Comparison of ENCODE assay signal across 13 cellular contexts in the genomic region with DNA sequence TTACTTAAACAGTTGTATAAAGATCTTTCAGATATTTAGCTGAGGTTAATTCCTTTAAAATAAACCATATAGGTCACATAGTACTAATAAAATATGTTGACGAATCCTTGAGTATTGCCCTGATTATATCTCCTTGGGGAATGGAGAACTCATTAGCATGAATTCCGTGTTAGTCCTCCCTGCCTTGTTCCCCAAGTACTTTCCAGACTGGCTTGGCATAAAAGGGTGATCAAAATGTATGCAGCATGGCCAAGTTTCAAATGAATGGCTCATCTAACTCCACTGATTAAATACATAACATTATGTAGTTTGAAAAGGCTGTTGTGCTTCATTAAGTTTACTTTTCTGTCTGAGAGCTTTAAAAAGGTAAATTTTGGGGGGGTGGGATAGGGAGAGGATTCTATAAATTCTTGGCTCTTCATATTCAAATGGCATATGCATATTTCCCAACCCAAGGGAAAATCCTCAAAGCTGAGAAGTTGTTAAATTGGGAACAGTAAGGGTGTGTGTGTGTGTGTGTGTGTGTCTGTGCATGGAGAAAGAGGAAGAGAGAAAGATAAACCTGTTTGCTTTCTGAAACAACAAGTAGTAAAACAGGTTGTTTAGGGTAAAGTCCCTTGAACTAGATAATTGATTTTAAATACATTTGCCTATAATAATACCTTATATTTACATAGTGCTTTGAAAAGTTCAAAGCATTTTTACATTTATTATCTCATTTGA. TPM values are rescaled to one million over a fixed set of nuclear protein-coding genes. Genes with fewer than 3 reads are reported as not detected.
DNase-seq lines count a peak whose midpoint lies in the region; ATAC-seq, FAIRE-seq and TF ChIP-seq lines count a peak whose summit lies in the region.
"Had no signal": no experiment of that assay in that cellular context is flagged by ENCODE, and none has a peak within 500 bp of the region (broad histone marks: within the 10 kb centered on the region; RNA-seq: fewer than 3 reads in every experiment).

No MANE protein-coding gene starts in this region.

- no peaks in the 10 kb centered on the region for H3K9me3 Mint-ChIP-seq in H9
- H3K9me3 Mint-ChIP-seq in stimulated activated memory B cell treated with anti-CD40 and anti-IgM and Interleukin-4, amounts not matched to agents 10 μg/mL and 1 μg/mL and 100 μg/mL, for 72 hours, result peaks cover 2% of the 10 kb centered on the region
- no peaks in the 10 kb centered on the region for H3K9me3 Mint-ChIP-seq in activated CD4-positive, alpha-beta memory T cell treated with anti-CD3 and anti-CD28 coated beads for 36 hours

- H3K4me1 Mint-ChIP-seq in H9, result peaks cover 38% of the 10 kb centered on the region in 2 experiments
- H3K4me1 Mint-ChIP-seq in stimulated activated memory B cell treated with anti-CD40 and anti-IgM and Interleukin-4, amounts not matched to agents 10 μg/mL and 1 μg/mL and 100 μg/mL, for 72 hours, result peaks cover 24% of the 10 kb centered on the region
- peaks cover 7% of the 10 kb centered on the region for H3K4me1 Mint-ChIP-seq in activated CD4-positive, alpha-beta memory T cell treated with anti-CD3 and anti-CD28 coated beads for 36 hours (ENCODE audit: low read depth)

- H3K4me1 ChIP-seq in H9 (ENCODE audit: insufficient read depth, low read length), result peaks cover 4% of the 10 kb centered on the region

- H2BK15ac ChIP-seq in H9 (ENCODE audit: low read depth, low read length), result no peak overlapping the region

- H2BK120ac ChIP-seq in H9 (ENCODE audit: low read depth, low read length, poor library complexity, severe bottlenecking), result no peak overlapping the region

- H3K9me3 ChIP-seq in H9 (ENCODE audit: control insufficient read depth, low read depth, low read length), result no peaks in the 10 kb centered on the region
- H3K9me3 ChIP-seq: adrenal gland, tibial nerve had no signal

- H3K23me2 ChIP-seq in H9 (ENCODE audit: insufficient read length, low read depth, low read length, poor library complexity, severe bottlenecking), result peaks cover 10% of the 10 kb centered on the region

- H3T11ph ChIP-seq in H9 (ENCODE audit: low read length), result no peak overlapping the region

- peak overlapping the region; percentile 65 for H3K27ac ChIP-seq in H9 (ENCODE audit: insufficient read length, low read depth, low read length)
- H3K27ac ChIP-seq: adrenal gland had no signal

- no peaks in the 10 kb centered on the region for H3K36me3 Mint-ChIP-seq in H9 (ENCODE audit: insufficient read depth in 1 of 3, low read depth in 3 of 3)
- H3K36me3 Mint-ChIP-seq in stimulated activated memory B cell treated with anti-CD40 and anti-IgM and Interleukin-4, amounts not matched to agents 10 μg/mL and 1 μg/mL and 100 μg/mL, for 72 hours, result no peaks in the 10 kb centered on the region
- H3K36me3 Mint-ChIP-seq in activated CD4-positive, alpha-beta memory T cell treated with anti-CD3 and anti-CD28 coated beads for 36 hours, result no peaks in the 10 kb centered on the region

- peak overlapping the region; percentile 4 for H3K4me2 ChIP-seq in H9 (ENCODE audit: insufficient read depth, insufficient read length, low read length)

- H3K56ac ChIP-seq in H9 (ENCODE audit: insufficient read length, low read depth, low read length), result no peak overlapping the region

- intact Hi-C loops in activated CD4-positive, alpha-beta memory T cell treated with anti-CD3 and anti-CD28 coated beads for 36 hours (cut with micrococcal nuclease), result no loop called here

- H3K18ac ChIP-seq in H9 (ENCODE audit: insufficient read length, low read depth, low read length), result no peak overlapping the region

- no peak for ATAC-seq in stimulated activated memory B cell treated with anti-CD40 and anti-IgM and Interleukin-4, amounts not matched to agents 10 μg/mL and 1 μg/mL and 100 μg/mL, for 72 hours
- ATAC-seq: left cardiac atrium had no signal

- peak; percentile 35 for FAIRE-seq in endometrium (lab: Jason Lieb, UNC)

- no peak overlapping the region for H3K23ac ChIP-seq in H9 (ENCODE audit: insufficient read length, low read depth, low read length)

- no peak overlapping the region for H4K8ac ChIP-seq in H9 (replicated peaks; ENCODE audit: insufficient read length, low read depth, low read length)

- H2BK20ac ChIP-seq in H9 (ENCODE audit: low read depth, low read length, poor library complexity, severe bottlenecking), result no peak overlapping the region

- DNase-seq in H9, result no peak
- peak; percentile 21 for DNase-seq in NCI-H69 (lab: John Stamatoyannopoulos, UW)
- no peak for DNase-seq in epidermal melanocyte (ENCODE audit: insufficient read length, low spot score)
- DNase-seq in activated CD4-positive, alpha-beta memory T cell treated with anti-CD3 and anti-CD28 coated beads for 36 hours, result no peak
- DNase-seq in mucosa of gallbladder (ENCODE audit: low spot score), result no peak
- DNase-seq: activated CD8-positive, alpha-beta memory T cell treated with anti-CD3 and anti-CD28 coated beads, Interleukin-2, amount 50 U/mL, for 4 hours; adrenal gland; COR-L47; left cardiac atrium; NCI-H524 had no signal

- CTCF ChIA-PET in activated CD4-positive, alpha-beta memory T cell treated with anti-CD3 and anti-CD28 coated beads for 36 hours (lab: Charles Lee), result interaction anchor here (0.7 to 1.4 kb wide), 3 partner anchors 20 to 24 kb away, joined by 3 to 4 read pairs (median 3); no protein-coding TSS in a partner anchor

- no peak overlapping the region for H3K4ac ChIP-seq in H9 (ENCODE audit: low read depth, low read length)

- H4K91ac ChIP-seq in H9 (ENCODE audit: insufficient read length, low read depth, low read length), result no peak overlapping the region

- peak overlapping the region; percentile 74 to 95 (median 92); a peak in 6 of 7 replicates for H3K27ac Mint-ChIP-seq in H9
- H3K27ac Mint-ChIP-seq in stimulated activated memory B cell treated with anti-CD40 and anti-IgM and Interleukin-4, amounts not matched to agents 10 μg/mL and 1 μg/mL and 100 μg/mL, for 72 hours, result peak overlapping the region; percentile 66
- no peak overlapping the region for H3K27ac Mint-ChIP-seq in activated CD4-positive, alpha-beta memory T cell treated with anti-CD3 and anti-CD28 coated beads for 36 hours

- no peaks in the 10 kb centered on the region for H3K79me2 ChIP-seq in H9 (ENCODE audit: insufficient read depth, low read length)

- no peak overlapping the region for H3K14ac ChIP-seq in H9 (ENCODE audit: insufficient read depth, low read length)

- no peak overlapping the region for H2BK5ac ChIP-seq in H9 (ENCODE audit: insufficient read length, low read length)

- H3K27me3 Mint-ChIP-seq in H9 (ENCODE audit: low read depth), result peaks cover 2% of the 10 kb centered on the region; the same call in 1 of the 2 replicates
- H3K27me3 Mint-ChIP-seq in stimulated activated memory B cell treated with anti-CD40 and anti-IgM and Interleukin-4, amounts not matched to agents 10 μg/mL and 1 μg/mL and 100 μg/mL, for 72 hours, result no peaks in the 10 kb centered on the region
- no peaks in the 10 kb centered on the region for H3K27me3 Mint-ChIP-seq in activated CD4-positive, alpha-beta memory T cell treated with anti-CD3 and anti-CD28 coated beads for 36 hours

- H4K5ac ChIP-seq in H9 (ENCODE audit: insufficient read length, low read depth, low read length), result no peak overlapping the region

- peak overlapping the region; percentile 13 to 28; a peak in 4 of 5 replicates for H3K4me3 Mint-ChIP-seq in H9
- no peak overlapping the region for H3K4me3 Mint-ChIP-seq in stimulated activated memory B cell treated with anti-CD40 and anti-IgM and Interleukin-4, amounts not matched to agents 10 μg/mL and 1 μg/mL and 100 μg/mL, for 72 hours
- no peak overlapping the region for H3K4me3 Mint-ChIP-seq in activated CD4-positive, alpha-beta memory T cell treated with anti-CD3 and anti-CD28 coated beads for 36 hours

- POLR2A ChIA-PET in activated CD4-positive, alpha-beta memory T cell treated with anti-CD3 and anti-CD28 coated beads for 36 hours (lab: Charles Lee), result no interaction called here

- WGBS in H9 (ENCODE audit: extremely low coverage, insufficient read length, low lambda C conversion rate), result no CpG with 5 or more reads among the region's 2 CpGs

- H3K79me1 ChIP-seq in H9 (ENCODE audit: insufficient read depth, low read depth, low read length, poor library complexity, severe bottlenecking), result no peaks in the 10 kb centered on the region

- H2BK12ac ChIP-seq in H9 (ENCODE audit: insufficient read length, low read depth, low read length), result no peak overlapping the region

- TF ChIP-seq CTCF in H9 (conservative IDR thresholded peaks at IDR 0.05), result no peak

- H3K9ac ChIP-seq in H9 (ENCODE audit: extremely low read depth, insufficient read length, low read length), result no peak overlapping the region

- no peak overlapping the region for H2AK5ac ChIP-seq in H9 (ENCODE audit: insufficient read length, low read length)

- H3K27me3 ChIP-seq in H9 (ENCODE audit: insufficient read depth, low read length), result no peaks in the 10 kb centered on the region
- H3K27me3 ChIP-seq: adrenal gland, tibial nerve had no signal

- no peak overlapping the region for H2AFZ ChIP-seq in H9 (ENCODE audit: low read length)

- no peaks in the 10 kb centered on the region for H4K20me1 ChIP-seq in H9 (ENCODE audit: control insufficient read depth, insufficient read depth, insufficient read length)

RNA-seq across cellular contexts. Expression of a gene that starts 4.8 kb away (rescaled TPM):
- total RNA-seq in H9 (2021) (59.9 and 66.4 TPM in 2 replicates), mucosa of gallbladder (201 TPM)
- 10 to 100 TPM; 92.3 to 93.3 TPM for total RNA-seq in activated CD4-positive, alpha-beta memory T cell treated with anti-CD3 and anti-CD28 coated beads for 36 hours

Comparison
In these comparisons a context has a peak if more than half of its experiments do, and no peak if none do; other contexts are left out.
1. H3K4me3 Mint-ChIP-seq: peak in H9 (2 of 2); none in stimulated activated memory B cell treated with anti-CD40 and anti-IgM and Interleukin-4, amounts not matched to agents 10 μg/mL and 1 μg/mL and 100 μg/mL, for 72 hours (single experiment) and activated CD4-positive, alpha-beta memory T cell treated with anti-CD3 and anti-CD28 coated beads for 36 hours (single experiment).